Comparison of ENCODE assay signal across 1 cellular context in the genomic region with DNA sequence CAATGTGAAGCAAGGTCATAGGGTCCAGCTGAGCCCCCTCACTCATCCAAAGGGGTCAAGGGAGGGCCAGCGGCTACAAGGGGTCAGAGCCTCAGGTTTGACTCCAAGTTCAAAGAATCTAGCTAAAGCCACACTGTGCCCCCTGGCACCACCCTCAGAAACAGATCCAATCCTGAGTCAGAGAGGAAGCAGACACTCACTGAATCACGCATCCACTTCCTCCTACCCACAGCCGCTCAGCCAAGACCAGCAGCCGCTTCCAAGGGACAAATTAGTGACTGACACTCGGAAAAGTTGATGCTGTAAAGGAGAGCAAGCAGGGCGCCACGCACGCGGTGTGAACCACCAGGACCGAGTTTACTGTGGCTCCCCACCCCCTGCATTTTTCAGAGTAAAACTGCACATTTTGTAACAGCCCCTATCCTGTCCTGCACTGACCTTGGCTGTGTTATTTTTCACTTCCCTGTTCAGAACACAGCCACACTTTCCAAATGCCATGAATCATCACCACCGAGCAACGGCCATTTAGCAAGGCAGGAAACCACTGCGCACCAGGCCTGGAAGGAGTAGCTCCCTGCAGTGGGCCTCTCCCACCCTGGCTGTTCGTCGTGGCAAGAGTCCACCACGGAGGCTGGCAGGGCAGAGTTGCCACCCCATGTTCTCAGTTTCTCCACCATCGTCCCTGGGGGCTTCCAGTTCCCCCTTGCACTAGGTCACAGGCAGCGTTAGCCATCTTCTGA.
TF ChIP-seq lines count a peak whose summit lies in the region.

No MANE protein-coding gene starts in this region.

TF ChIP-seq in HepG2, 621 proteins besides CTCF, POLR2A, EP300 and RAD21 (continued from another document and continues in another):
- TF ChIP-seq, protein P1, sequence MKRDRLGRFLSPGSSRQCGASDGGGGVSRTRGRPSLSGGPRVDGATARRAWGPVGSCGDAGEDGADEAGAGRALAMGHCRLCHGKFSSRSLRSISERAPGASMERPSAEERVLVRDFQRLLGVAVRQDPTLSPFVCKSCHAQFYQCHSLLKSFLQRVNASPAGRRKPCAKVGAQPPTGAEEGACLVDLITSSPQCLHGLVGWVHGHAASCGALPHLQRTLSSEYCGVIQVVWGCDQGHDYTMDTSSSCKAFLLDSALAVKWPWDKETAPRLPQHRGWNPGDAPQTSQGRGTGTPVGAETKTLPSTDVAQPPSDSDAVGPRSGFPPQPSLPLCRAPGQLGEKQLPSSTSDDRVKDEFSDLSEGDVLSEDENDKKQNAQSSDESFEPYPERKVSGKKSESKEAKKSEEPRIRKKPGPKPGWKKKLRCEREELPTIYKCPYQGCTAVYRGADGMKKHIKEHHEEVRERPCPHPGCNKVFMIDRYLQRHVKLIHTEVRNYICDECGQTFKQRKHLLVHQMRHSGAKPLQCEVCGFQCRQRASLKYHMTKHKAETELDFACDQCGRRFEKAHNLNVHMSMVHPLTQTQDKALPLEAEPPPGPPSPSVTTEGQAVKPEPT (CRISPR knock-in tag; IDR thresholded peaks at IDR 0.05; ENCODE audit: low read depth): no peak
- TF ChIP-seq, protein P2, sequence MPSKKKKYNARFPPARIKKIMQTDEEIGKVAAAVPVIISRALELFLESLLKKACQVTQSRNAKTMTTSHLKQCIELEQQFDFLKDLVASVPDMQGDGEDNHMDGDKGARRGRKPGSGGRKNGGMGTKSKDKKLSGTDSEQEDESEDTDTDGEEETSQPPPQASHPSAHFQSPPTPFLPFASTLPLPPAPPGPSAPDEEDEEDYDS (CRISPR knock-in tag; IDR thresholded peaks at IDR 0.05): peak; percentile 26; the same call in 1 of the 2 replicates
- TF ChIP-seq AHR (CRISPR knock-in tag; IDR thresholded peaks at IDR 0.05) (peak; percentile 70; the same call in 1 of the 2 replicates), ZMYM2 (CRISPR knock-in tag; IDR thresholded peaks at IDR 0.05) (peak; percentile 85), NBN (conservative IDR thresholded peaks at IDR 0.05) (no peak), ZNF747 (CRISPR knock-in tag; IDR thresholded peaks at IDR 0.05; ENCODE audit: borderline replicate concordance) (peak; percentile 70; the same call in 1 of the 2 replicates), ATF7-NPFF (CRISPR knock-in tag; IDR thresholded peaks at IDR 0.05; ENCODE audit: low read depth) (no peak), KDM5B (CRISPR knock-in tag; IDR thresholded peaks at IDR 0.05; ENCODE audit: borderline replicate concordance) (no peak), HOXD1 (CRISPR knock-in tag; IDR thresholded peaks at IDR 0.05) (peak; percentile 39; the same call in 1 of the 2 replicates), RELA (CRISPR knock-in tag; IDR thresholded peaks at IDR 0.05) (no peak), SATB2 (CRISPR knock-in tag; IDR thresholded peaks at IDR 0.05) (no peak), ZFP36 (IDR thresholded peaks at IDR 0.05; ENCODE audit: borderline replicate concordance, low read depth, low read length, partially characterized antibody) (no peak), RCOR2 (CRISPR knock-in tag; IDR thresholded peaks at IDR 0.05) (no peak), ZNF644 (CRISPR knock-in tag; IDR thresholded peaks at IDR 0.05; ENCODE audit: low read depth) (no peak), SSRP1 (CRISPR knock-in tag; IDR thresholded peaks at IDR 0.05) (0 out of 2 replicates have a peak, but pooled peaks have one; percentile 22), ZFP82 (CRISPR knock-in tag; IDR thresholded peaks at IDR 0.05; ENCODE audit: borderline replicate concordance) (no peak), ZNF564 (CRISPR knock-in tag; IDR thresholded peaks at IDR 0.05) (no peak; the same call in 1 of the 2 replicates), KLF16 (CRISPR knock-in tag; IDR thresholded peaks at IDR 0.05) (no peak), MEF2D (CRISPR knock-in tag; IDR thresholded peaks at IDR 0.05) (peak; percentile 77), EEA1 (CRISPR knock-in tag; IDR thresholded peaks at IDR 0.05; ENCODE audit: borderline replicate concordance) (no peak), SNAI1 (CRISPR knock-in tag; IDR thresholded peaks at IDR 0.05; ENCODE audit: borderline replicate concordance) (no peak)
- TF ChIP-seq, protein P3, sequence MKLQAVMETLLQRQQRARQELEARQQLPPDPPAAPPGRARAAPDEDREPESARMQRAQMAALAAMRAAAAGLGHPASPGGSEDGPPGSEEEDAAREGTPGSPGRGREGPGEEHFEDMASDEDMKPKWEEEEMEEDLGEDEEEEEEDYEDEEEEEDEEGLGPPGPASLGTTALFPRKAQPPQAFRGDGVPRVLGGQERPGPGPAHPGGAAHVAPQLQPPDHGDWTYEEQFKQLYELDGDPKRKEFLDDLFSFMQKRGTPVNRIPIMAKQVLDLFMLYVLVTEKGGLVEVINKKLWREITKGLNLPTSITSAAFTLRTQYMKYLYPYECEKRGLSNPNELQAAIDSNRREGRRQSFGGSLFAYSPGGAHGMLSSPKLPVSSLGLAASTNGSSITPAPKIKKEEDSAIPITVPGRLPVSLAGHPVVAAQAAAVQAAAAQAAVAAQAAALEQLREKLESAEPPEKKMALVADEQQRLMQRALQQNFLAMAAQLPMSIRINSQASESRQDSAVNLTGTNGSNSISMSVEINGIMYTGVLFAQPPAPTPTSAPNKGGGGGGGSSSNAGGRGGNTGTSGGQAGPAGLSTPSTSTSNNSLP (IDR thresholded peaks at IDR 0.05; ENCODE audit: low read depth, low read length): peak; percentile 50; the same call in 1 of the 2 replicates
- TF ChIP-seq, protein P4, sequence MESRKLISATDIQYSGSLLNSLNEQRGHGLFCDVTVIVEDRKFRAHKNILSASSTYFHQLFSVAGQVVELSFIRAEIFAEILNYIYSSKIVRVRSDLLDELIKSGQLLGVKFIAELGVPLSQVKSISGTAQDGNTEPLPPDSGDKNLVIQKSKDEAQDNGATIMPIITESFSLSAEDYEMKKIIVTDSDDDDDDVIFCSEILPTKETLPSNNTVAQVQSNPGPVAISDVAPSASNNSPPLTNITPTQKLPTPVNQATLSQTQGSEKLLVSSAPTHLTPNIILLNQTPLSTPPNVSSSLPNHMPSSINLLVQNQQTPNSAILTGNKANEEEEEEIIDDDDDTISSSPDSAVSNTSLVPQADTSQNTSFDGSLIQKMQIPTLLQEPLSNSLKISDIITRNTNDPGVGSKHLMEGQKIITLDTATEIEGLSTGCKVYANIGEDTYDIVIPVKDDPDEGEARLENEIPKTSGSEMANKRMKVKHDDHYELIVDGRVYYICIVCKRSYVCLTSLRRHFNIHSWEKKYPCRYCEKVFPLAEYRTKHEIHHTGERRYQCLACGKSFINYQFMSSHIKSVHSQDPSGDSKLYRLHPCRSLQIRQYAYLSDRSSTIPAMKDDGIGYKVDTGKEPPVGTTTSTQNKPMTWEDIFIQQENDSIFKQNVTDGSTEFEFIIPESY (CRISPR knock-in tag; IDR thresholded peaks at IDR 0.05): peak; percentile 83
- TF ChIP-seq, protein P5, sequence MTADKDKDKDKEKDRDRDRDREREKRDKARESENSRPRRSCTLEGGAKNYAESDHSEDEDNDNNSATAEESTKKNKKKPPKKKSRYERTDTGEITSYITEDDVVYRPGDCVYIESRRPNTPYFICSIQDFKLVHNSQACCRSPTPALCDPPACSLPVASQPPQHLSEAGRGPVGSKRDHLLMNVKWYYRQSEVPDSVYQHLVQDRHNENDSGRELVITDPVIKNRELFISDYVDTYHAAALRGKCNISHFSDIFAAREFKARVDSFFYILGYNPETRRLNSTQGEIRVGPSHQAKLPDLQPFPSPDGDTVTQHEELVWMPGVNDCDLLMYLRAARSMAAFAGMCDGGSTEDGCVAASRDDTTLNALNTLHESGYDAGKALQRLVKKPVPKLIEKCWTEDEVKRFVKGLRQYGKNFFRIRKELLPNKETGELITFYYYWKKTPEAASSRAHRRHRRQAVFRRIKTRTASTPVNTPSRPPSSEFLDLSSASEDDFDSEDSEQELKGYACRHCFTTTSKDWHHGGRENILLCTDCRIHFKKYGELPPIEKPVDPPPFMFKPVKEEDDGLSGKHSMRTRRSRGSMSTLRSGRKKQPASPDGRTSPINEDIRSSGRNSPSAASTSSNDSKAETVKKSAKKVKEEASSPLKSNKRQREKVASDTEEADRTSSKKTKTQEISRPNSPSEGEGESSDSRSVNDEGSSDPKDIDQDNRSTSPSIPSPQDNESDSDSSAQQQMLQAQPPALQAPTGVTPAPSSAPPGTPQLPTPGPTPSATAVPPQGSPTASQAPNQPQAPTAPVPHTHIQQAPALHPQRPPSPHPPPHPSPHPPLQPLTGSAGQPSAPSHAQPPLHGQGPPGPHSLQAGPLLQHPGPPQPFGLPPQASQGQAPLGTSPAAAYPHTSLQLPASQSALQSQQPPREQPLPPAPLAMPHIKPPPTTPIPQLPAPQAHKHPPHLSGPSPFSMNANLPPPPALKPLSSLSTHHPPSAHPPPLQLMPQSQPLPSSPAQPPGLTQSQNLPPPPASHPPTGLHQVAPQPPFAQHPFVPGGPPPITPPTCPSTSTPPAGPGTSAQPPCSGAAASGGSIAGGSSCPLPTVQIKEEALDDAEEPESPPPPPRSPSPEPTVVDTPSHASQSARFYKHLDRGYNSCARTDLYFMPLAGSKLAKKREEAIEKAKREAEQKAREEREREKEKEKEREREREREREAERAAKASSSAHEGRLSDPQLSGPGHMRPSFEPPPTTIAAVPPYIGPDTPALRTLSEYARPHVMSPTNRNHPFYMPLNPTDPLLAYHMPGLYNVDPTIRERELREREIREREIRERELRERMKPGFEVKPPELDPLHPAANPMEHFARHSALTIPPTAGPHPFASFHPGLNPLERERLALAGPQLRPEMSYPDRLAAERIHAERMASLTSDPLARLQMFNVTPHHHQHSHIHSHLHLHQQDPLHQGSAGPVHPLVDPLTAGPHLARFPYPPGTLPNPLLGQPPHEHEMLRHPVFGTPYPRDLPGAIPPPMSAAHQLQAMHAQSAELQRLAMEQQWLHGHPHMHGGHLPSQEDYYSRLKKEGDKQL (CRISPR knock-in tag; IDR thresholded peaks at IDR 0.05; ENCODE audit: low read depth): no peak
- TF ChIP-seq, protein P6, sequence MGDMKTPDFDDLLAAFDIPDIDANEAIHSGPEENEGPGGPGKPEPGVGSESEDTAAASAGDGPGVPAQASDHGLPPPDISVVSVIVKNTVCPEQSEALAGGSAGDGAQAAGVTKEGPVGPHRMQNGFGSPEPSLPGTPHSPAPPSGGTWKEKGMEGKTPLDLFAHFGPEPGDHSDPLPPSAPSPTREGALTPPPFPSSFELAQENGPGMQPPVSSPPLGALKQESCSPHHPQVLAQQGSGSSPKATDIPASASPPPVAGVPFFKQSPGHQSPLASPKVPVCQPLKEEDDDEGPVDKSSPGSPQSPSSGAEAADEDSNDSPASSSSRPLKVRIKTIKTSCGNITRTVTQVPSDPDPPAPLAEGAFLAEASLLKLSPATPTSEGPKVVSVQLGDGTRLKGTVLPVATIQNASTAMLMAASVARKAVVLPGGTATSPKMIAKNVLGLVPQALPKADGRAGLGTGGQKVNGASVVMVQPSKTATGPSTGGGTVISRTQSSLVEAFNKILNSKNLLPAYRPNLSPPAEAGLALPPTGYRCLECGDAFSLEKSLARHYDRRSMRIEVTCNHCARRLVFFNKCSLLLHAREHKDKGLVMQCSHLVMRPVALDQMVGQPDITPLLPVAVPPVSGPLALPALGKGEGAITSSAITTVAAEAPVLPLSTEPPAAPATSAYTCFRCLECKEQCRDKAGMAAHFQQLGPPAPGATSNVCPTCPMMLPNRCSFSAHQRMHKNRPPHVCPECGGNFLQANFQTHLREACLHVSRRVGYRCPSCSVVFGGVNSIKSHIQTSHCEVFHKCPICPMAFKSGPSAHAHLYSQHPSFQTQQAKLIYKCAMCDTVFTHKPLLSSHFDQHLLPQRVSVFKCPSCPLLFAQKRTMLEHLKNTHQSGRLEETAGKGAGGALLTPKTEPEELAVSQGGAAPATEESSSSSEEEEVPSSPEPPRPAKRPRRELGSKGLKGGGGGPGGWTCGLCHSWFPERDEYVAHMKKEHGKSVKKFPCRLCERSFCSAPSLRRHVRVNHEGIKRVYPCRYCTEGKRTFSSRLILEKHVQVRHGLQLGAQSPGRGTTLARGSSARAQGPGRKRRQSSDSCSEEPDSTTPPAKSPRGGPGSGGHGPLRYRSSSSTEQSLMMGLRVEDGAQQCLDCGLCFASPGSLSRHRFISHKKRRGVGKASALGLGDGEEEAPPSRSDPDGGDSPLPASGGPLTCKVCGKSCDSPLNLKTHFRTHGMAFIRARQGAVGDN (CRISPR knock-in tag; IDR thresholded peaks at IDR 0.05): peak; percentile 99
- TF ChIP-seq, protein P7, sequence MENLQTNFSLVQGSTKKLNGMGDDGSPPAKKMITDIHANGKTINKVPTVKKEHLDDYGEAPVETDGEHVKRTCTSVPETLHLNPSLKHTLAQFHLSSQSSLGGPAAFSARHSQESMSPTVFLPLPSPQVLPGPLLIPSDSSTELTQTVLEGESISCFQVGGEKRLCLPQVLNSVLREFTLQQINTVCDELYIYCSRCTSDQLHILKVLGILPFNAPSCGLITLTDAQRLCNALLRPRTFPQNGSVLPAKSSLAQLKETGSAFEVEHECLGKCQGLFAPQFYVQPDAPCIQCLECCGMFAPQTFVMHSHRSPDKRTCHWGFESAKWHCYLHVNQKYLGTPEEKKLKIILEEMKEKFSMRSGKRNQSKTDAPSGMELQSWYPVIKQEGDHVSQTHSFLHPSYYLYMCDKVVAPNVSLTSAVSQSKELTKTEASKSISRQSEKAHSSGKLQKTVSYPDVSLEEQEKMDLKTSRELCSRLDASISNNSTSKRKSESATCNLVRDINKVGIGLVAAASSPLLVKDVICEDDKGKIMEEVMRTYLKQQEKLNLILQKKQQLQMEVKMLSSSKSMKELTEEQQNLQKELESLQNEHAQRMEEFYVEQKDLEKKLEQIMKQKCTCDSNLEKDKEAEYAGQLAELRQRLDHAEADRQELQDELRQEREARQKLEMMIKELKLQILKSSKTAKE (CRISPR knock-in tag; IDR thresholded peaks at IDR 0.05; ENCODE audit: borderline replicate concordance): peak; percentile 77
- TF ChIP-seq, protein P8, sequence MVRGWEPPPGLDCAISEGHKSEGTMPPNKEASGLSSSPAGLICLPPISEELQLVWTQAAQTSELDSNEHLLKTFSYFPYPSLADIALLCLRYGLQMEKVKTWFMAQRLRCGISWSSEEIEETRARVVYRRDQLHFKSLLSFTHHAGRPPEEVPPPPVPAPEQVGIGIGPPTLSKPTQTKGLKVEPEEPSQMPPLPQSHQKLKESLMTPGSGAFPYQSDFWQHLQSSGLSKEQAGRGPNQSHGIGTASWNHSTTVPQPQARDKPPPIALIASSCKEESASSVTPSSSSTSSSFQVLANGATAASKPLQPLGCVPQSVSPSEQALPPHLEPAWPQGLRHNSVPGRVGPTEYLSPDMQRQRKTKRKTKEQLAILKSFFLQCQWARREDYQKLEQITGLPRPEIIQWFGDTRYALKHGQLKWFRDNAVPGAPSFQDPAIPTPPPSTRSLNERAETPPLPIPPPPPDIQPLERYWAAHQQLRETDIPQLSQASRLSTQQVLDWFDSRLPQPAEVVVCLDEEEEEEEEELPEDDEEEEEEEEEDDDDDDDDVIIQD (CRISPR knock-in tag; IDR thresholded peaks at IDR 0.05; ENCODE audit: low read depth): no peak; the same call in none of the 2 replicates
- TF ChIP-seq, protein P9, sequence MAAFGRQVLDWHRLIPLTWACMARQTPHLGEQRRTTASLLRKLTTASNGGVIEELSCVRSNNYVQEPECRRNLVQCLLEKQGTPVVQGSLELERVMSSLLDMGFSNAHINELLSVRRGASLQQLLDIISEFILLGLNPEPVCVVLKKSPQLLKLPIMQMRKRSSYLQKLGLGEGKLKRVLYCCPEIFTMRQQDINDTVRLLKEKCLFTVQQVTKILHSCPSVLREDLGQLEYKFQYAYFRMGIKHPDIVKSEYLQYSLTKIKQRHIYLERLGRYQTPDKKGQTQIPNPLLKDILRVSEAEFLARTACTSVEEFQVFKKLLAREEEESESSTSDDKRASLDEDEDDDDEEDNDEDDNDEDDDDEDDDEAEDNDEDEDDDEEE (CRISPR knock-in tag; IDR thresholded peaks at IDR 0.05): no peak
- TF ChIP-seq, protein P10, sequence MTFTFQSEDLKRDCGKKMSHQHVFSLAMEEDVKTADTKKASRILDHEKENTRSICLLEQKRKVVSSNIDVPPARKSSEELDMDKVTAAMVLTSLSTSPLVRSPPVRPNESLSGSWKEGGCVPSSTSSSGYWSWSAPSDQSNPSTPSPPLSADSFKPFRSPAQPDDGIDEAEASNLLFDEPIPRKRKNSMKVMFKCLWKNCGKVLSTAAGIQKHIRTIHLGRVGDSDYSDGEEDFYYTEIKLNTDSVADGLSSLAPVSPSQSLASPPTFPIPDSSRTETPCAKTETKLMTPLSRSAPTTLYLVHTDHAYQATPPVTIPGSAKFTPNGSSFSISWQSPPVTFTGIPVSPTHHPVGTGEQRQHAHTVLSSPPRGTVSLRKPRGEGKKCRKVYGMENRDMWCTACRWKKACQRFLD (CRISPR knock-in tag; IDR thresholded peaks at IDR 0.05; ENCODE audit: borderline replicate concordance): no peak
